In genomic region chr2:159613515-159614336, GRCh38 we compare ENCODE assay signal across 8 cellular contexts. TPM values are rescaled to one million over a fixed set of nuclear protein-coding genes. Genes with fewer than 3 reads are reported as not detected.
DNase-seq lines count a peak whose midpoint lies in the region; ATAC-seq, FAIRE-seq and TF ChIP-seq lines count a peak whose summit lies in the region.

No MANE protein-coding gene starts in this region.

- H3K4me3 ChIP-seq in heart right ventricle (peak overlapping the region; percentile 57 to 81 (median 74)), small intestine (ENCODE audit: low read depth in 1 of 2, low read length in 2 of 2) (no peak overlapping the region)

- H3K36me3 ChIP-seq in heart right ventricle (no peaks in the 10 kb centered on the region), small intestine (ENCODE audit: control insufficient read depth in 2 of 2, insufficient read depth in 2 of 2, low read length in 2 of 2) (no peaks in the 10 kb centered on the region)

- H3K4me1 ChIP-seq in heart right ventricle (peaks cover 0 to 70% (median 62%) of the 10 kb centered on the region in 9 donors), foreskin keratinocyte (peaks cover 46% of the 10 kb centered on the region), small intestine (ENCODE audit: control insufficient read depth in 2 of 2, insufficient read depth in 1 of 2, low read depth in 1 of 2, low read length in 1 of 2) (peaks cover 0 to 3% of the 10 kb centered on the region in 2 donors)

- peak; percentile 23 for FAIRE-seq in small intestine (lab: Jason Lieb, UNC)

- H3K27me3 ChIP-seq in heart right ventricle (no peaks in the 10 kb centered on the region), foreskin keratinocyte (no peaks in the 10 kb centered on the region), small intestine (ENCODE audit: control insufficient read depth in 2 of 2, insufficient read depth in 2 of 2, low read length in 2 of 2) (no peaks in the 10 kb centered on the region)

- TF ChIP-seq CTCF in heart right ventricle (IDR thresholded peaks at IDR 0.05) (no peak), foreskin keratinocyte (conservative IDR thresholded peaks at IDR 0.05) (no peak)

- intact Hi-C loops in heart right ventricle (cut with DNase I) (loop anchor here in 3 of 10 donors (2.0 to 10.0 kb wide), 4 partner anchors 97 to 191 kb away; no protein-coding TSS in a partner anchor), left cardiac atrium (cut with DNase I) (loop anchor here in 1 of 2 donors (10.0 kb wide), 1 partner anchor 101 kb away; the partner anchor contains the start of gene MARCHF7)

- H3K9me3 ChIP-seq in heart right ventricle, result no peaks in the 10 kb centered on the region
- H3K9me3 ChIP-seq in small intestine (ENCODE audit: control insufficient read depth, low read depth), result no peaks in the 10 kb centered on the region

- ATAC-seq in heart right ventricle (no peak), left cardiac atrium (no peak), foreskin keratinocyte (no peak)

- WGBS in heart right ventricle, 2 donors, result 6 to 7% methylated on average over 3 of the region's 3 CpGs
- WGBS in small intestine, 3 donors, result 6 to 26% (median 21%) methylated on average over 3 of the region's 3 CpGs

- H3K27ac ChIP-seq in heart right ventricle (peak overlapping the region; percentile 94 to 100 (median 98)), foreskin keratinocyte (peak overlapping the region; percentile 96), small intestine (ENCODE audit: low read depth in 1 of 2, low read length in 1 of 2) (no peak overlapping the region)

- in situ Hi-C loops in SK-MEL-5 (cut with HindIII; ENCODE audit: low pct_unique_long_range_greater_than_20kb, low sequenced_read_pairs), result loop anchor here (25.0 kb wide), 1 partner anchor 99 kb away; the partner anchor contains the start of gene MARCHF7

- no peak for DNase-seq in heart right ventricle
- no peak for DNase-seq in left cardiac atrium
- DNase-seq in SK-MEL-5 (ENCODE audit: low read depth, low spot score), result peak; percentile 48
- no peak for DNase-seq in foreskin keratinocyte
- peak; percentile 48 for DNase-seq in small intestine
- DNase-seq in activated T-cell treated with anti-CD3 and anti-CD28 coated beads, Interleukin-2, amount 50 U/mL, for 1 hour, result no peak
- DNase-seq in NCI-H226, result no peak
- no peak for DNase-seq in effector CD4-positive, alpha-beta T cell

RNA-seq across cellular contexts. Expression of gene BAZ2B, which starts 2.6 kb away (rescaled TPM):
- total RNA-seq in heart right ventricle (10 to 100 TPM; 30.8 to 57.2 (median 45.5) TPM), left cardiac atrium (10 to 100 TPM; 33.2 to 41.8 TPM), foreskin keratinocyte (28.5 and 33.8 TPM in 2 replicates)
- polyA plus RNA-seq in heart right ventricle (10 to 100 TPM in 1 of 2 donors, 1 to 10 TPM in 1; 6.8 to 39.6 TPM), foreskin keratinocyte (1.8 TPM in 2 replicates), small intestine (10 to 100 TPM; 12.2 to 16.3 (median 15.7) TPM)
- 37.6 and 38.4 TPM in 2 replicates for total RNA-seq in SK-MEL-5 (2014; rRNA removed; shearing (Covaris generic))
- polyA plus RNA-seq in SK-MEL-5 (2015; cell fraction: cytosol; rRNA removed), result 20.7 and 31.2 TPM in 2 replicates
- polyA plus RNA-seq in SK-MEL-5 (2015; cell fraction: nucleus; rRNA removed), result 47.1 and 69.8 TPM in 2 replicates

Comparison
In these comparisons a context has a peak if more than half of its experiments do, and no peak if none do; other contexts are left out.
1. DNase-seq: peak in SK-MEL-5 (single experiment) and small intestine (single experiment); none in heart right ventricle (0 of 2), left cardiac atrium (single experiment), foreskin keratinocyte (0 of 2), activated T-cell treated with anti-CD3 and anti-CD28 coated beads, Interleukin-2, amount 50 U/mL, for 1 hour (single experiment), NCI-H226 (single experiment) and effector CD4-positive, alpha-beta T cell (single experiment).
2. H3K27ac ChIP-seq: peak in heart right ventricle (10 of 10) and foreskin keratinocyte (single experiment); none in small intestine (0 of 2).
3. H3K4me3 ChIP-seq: peak in heart right ventricle (10 of 10); none in small intestine (0 of 2).